17 cellular contexts compared by ENCODE assay signal in the genomic region with DNA sequence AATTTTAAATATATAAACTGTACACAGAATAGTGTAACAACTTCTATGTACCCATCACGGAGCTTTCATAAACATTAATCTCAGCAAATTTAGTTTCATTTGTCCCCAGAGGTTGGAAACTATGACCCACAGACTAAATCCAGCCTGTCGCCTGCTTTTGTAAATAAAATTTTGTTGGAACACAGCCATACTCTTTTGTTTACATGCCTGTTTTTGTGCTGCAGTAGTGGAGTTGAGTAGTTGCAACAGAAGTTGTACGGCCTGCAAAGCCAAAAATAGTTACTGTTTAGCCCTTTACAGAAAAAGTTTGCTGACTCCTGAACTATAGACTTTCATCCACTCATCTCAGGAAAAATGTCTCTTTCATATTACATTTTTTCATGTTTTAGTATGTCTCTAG.
DNase-seq lines count a peak whose midpoint lies in the region; ATAC-seq, FAIRE-seq and TF ChIP-seq lines count a peak whose summit lies in the region.
"Had no signal": no experiment of that assay in that cellular context is flagged by ENCODE, and none has a peak within 500 bp of the region (broad histone marks: within the 10 kb centered on the region; RNA-seq: fewer than 3 reads in every experiment).

No MANE protein-coding gene starts in this region.

- H3K27me3 Mint-ChIP-seq in nephron (ENCODE audit: low read depth), result peaks cover 4% of the 10 kb centered on the region

- no peak for FAIRE-seq in H54 (lab: Jason Lieb, UNC)
- FAIRE-seq: GM18507 had no signal

- H3K4me3 ChIP-seq in cardiac fibroblast (replicated peaks in 1 of 2; ENCODE audit: low read depth in 2 of 2, low read length in 2 of 2), result no peak overlapping the region
- H3K4me3 ChIP-seq: suprapubic skin had no signal

- peak overlapping the region; percentile 22 to 71 (median 66) for H3K27ac Mint-ChIP-seq in nephron
- H3K27ac Mint-ChIP-seq: IgD-negative memory B cell had no signal

- H3K4me1 Mint-ChIP-seq in nephron, result no peaks in the 10 kb centered on the region
- H3K4me1 Mint-ChIP-seq: IgD-negative memory B cell had no signal

- no peak for TF ChIP-seq POLR2A in H54 (IDR thresholded peaks at IDR 0.05; ENCODE audit: low read depth, low read length)

- ATAC-seq in HG03159 (IDR thresholded peaks at IDR 0.05; ENCODE audit: unreplicated experiment), result no peak
- ATAC-seq: activated T-cell treated with anti-CD3 and anti-CD28 coated beads, Interleukin-2, amount 50 U/mL, for 4 hours had no signal

- H3K4me3 Mint-ChIP-seq in nephron, result no peak overlapping the region
- H3K4me3 Mint-ChIP-seq: activated T-cell treated with anti-CD3 and anti-CD28 coated beads, Interleukin-2, amount 50 U/mL, for 4 hours; IgD-negative memory B cell had no signal

- no peaks in the 10 kb centered on the region for H3K36me3 Mint-ChIP-seq in nephron (ENCODE audit: low read depth)

- DNase-seq in DMS79 treated with DMSO at 0.1 percent for 48 hours (lab: John Stamatoyannopoulos, UW) (peak; percentile 76), NCI-H1105 (lab: John Stamatoyannopoulos, UW) (peak; percentile 11), cardiac fibroblast (ENCODE audit: low read depth in 2 of 2) (peak; percentile 34 to 39), H54 (ENCODE audit: insufficient read length, low spot score) (no peak)
- no peak for DNase-seq in stimulated activated CD4-positive, alpha-beta T cell treated with anti-CD3 and anti-CD28 coated beads, Interleukin-15, amount 100 ng/mL, for 24 hours
- DNase-seq: activated CD4-positive, alpha-beta T cell treated with anti-CD3 and anti-CD28 coated beads for 4 hours; activated T-cell treated with anti-CD3 and anti-CD28 coated beads, Interleukin-2, amount 50 U/mL, for 4 hours; amniotic stem cell; cortex of kidney; GF-D8; NCI-H187 treated with DMSO at 0.1 percent for 48 hours; stimulated activated CD4-positive, alpha-beta T cell treated with anti-CD3 and anti-CD28 coated beads, Interleukin-12 subunit alpha, Interleukin-12 subunit beta, amount 100 ng/mL, for 4 hours had no signal

- TF ChIP-seq CTCF in cardiac fibroblast (IDR thresholded peaks at IDR 0.05; ENCODE audit: low read depth, low read length), result no peak
- TF ChIP-seq CTCF in nephron (IDR thresholded peaks at IDR 0.05; ENCODE audit: unreplicated experiment in 3 of 3), result no peak

- H3K9me3 Mint-ChIP-seq in nephron, result peaks cover 13% of the 10 kb centered on the region

Comparison
In these comparisons a context has a peak if more than half of its experiments do, and no peak if none do; other contexts are left out.
1. DNase-seq: peak in DMS79 treated with DMSO at 0.1 percent for 48 hours (single experiment), NCI-H1105 (single experiment) and cardiac fibroblast (2 of 2); none in H54 (single experiment) and stimulated activated CD4-positive, alpha-beta T cell treated with anti-CD3 and anti-CD28 coated beads, Interleukin-15, amount 100 ng/mL, for 24 hours (single experiment).